ENCODE assay signal across 1 cellular context in the genomic region with DNA sequence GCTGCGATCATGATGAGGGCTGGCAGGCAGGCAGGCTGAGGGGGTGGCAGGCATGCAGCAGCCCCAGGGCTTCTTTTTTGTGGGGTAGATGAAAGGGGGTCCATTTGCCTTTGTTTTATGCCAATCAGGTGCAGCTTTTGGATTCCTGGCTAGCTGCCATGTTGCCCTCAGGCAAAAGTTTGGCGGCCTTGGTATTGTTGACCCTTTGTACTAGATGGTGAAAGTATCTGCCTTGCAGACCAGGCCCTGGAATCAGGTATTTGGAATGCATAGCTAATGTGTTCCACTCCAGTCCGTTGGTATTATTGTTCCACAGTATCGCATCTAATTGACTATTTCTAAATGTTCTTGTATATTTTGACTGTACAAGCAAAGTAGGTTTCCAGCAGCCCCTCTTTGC.
TF ChIP-seq lines count a peak whose summit lies in the region.

No MANE protein-coding gene starts in this region.

TF ChIP-seq in HepG2, 621 proteins besides CTCF, POLR2A, EP300 and RAD21 (continued from another document):
- TF ChIP-seq, protein P1, sequence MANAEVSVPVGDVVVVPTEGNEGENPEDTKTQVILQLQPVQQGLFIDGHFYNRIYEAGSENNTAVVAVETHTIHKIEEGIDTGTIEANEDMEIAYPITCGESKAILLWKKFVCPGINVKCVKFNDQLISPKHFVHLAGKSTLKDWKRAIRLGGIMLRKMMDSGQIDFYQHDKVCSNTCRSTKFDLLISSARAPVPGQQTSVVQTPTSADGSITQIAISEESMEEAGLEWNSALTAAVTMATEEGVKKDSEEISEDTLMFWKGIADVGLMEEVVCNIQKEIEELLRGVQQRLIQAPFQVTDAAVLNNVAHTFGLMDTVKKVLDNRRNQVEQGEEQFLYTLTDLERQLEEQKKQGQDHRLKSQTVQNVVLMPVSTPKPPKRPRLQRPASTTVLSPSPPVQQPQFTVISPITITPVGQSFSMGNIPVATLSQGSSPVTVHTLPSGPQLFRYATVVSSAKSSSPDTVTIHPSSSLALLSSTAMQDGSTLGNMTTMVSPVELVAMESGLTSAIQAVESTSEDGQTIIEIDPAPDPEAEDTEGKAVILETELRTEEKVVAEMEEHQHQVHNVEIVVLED (CRISPR knock-in tag; IDR thresholded peaks at IDR 0.05; ENCODE audit: borderline replicate concordance), result no peak
- TF ChIP-seq, protein P2, sequence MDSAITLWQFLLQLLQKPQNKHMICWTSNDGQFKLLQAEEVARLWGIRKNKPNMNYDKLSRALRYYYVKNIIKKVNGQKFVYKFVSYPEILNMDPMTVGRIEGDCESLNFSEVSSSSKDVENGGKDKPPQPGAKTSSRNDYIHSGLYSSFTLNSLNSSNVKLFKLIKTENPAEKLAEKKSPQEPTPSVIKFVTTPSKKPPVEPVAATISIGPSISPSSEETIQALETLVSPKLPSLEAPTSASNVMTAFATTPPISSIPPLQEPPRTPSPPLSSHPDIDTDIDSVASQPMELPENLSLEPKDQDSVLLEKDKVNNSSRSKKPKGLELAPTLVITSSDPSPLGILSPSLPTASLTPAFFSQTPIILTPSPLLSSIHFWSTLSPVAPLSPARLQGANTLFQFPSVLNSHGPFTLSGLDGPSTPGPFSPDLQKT (CRISPR knock-in tag; IDR thresholded peaks at IDR 0.05; ENCODE audit: borderline replicate concordance), result no peak
- TF ChIP-seq SMC3 (IDR thresholded peaks at IDR 0.05; ENCODE audit: low read length), result no peak
- TF ChIP-seq, protein P3, sequence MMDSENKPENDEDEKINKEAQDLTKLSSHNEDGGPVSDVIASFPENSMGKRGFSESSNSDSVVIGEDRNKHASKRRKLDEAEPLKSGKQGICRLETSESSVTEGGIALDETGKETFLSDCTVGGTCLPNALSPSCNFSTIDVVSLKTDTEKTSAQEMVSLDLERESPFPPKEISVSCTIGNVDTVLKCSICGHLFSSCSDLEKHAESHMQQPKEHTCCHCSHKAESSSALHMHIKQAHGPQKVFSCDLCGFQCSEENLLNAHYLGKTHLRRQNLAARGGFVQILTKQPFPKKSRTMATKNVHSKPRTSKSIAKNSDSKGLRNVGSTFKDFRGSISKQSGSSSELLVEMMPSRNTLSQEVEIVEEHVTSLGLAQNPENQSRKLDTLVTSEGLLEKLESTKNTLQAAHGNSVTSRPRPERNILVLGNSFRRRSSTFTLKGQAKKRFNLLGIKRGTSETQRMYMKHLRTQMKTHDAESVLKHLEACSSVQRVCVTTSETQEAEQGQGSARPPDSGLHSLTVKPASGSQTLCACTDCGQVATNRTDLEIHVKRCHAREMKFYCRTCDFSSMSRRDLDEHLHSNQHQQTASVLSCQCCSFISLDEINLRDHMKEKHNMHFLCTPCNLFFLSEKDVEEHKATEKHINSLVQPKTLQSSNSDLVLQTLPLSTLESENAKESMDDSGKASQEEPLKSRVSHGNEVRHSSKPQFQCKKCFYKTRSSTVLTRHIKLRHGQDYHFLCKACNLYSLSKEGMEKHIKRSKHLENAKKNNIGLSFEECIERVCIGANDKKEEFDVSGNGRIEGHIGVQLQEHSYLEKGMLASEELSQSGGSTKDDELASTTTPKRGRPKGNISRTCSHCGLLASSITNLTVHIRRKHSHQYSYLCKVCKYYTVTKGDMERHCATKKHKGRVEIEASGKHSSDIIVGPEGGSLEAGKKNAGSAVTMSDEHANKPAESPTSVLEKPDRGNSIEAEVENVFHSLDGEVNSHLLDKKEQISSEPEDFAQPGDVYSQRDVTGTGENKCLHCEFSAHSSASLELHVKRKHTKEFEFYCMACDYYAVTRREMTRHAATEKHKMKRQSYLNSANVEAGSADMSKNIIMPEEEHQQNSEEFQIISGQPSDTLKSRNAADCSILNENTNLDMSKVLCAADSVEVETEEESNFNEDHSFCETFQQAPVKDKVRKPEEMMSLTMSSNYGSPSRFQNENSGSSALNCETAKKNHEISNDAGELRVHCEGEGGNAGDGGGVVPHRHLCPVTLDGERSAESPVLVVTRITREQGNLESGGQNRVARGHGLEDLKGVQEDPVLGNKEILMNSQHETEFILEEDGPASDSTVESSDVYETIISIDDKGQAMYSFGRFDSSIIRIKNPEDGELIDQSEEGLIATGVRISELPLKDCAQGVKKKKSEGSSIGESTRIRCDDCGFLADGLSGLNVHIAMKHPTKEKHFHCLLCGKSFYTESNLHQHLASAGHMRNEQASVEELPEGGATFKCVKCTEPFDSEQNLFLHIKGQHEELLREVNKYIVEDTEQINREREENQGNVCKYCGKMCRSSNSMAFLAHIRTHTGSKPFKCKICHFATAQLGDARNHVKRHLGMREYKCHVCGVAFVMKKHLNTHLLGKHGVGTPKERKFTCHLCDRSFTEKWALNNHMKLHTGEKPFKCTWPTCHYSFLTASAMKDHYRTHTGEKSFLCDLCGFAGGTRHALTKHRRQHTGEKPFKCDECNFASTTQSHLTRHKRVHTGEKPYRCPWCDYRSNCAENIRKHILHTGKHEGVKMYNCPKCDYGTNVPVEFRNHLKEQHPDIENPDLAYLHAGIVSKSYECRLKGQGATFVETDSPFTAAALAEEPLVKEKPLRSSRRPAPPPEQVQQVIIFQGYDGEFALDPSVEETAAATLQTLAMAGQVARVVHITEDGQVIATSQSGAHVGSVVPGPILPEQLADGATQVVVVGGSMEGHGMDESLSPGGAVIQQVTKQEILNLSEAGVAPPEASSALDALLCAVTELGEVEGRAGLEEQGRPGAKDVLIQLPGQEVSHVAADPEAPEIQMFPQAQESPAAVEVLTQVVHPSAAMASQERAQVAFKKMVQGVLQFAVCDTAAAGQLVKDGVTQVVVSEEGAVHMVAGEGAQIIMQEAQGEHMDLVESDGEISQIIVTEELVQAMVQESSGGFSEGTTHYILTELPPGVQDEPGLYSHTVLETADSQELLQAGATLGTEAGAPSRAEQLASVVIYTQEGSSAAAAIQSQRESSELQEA (CRISPR knock-in tag; IDR thresholded peaks at IDR 0.05; ENCODE audit: not compliant biosample characterization), result no peak
